ENCODE assay signal across 1 cellular context in genomic region chr5:140342896-140343295, GRCh38.
TF ChIP-seq lines count a peak whose summit lies in the region.

No MANE protein-coding gene starts in this region.

TF ChIP-seq in IMR-90, 13 proteins besides CTCF, POLR2A, EP300 and RAD21:
- TF ChIP-seq MAZ (IDR thresholded peaks at IDR 0.05; ENCODE audit: borderline replicate concordance, low read depth, low read length): no peak
- TF ChIP-seq FOS (IDR thresholded peaks at IDR 0.05; ENCODE audit: low read depth, low read length): no peak
- TF ChIP-seq NFE2L2 (IDR thresholded peaks at IDR 0.05; ENCODE audit: low read depth, low read length): no peak
- no peak for TF ChIP-seq MXI1 (IDR thresholded peaks at IDR 0.05; ENCODE audit: borderline replicate concordance, low read depth, low read length)
- no peak for TF ChIP-seq CHD1 (IDR thresholded peaks at IDR 0.05; ENCODE audit: low read depth, low read length)
- TF ChIP-seq, protein P1, sequence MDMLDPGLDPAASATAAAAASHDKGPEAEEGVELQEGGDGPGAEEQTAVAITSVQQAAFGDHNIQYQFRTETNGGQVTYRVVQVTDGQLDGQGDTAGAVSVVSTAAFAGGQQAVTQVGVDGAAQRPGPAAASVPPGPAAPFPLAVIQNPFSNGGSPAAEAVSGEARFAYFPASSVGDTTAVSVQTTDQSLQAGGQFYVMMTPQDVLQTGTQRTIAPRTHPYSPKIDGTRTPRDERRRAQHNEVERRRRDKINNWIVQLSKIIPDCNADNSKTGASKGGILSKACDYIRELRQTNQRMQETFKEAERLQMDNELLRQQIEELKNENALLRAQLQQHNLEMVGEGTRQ (IDR thresholded peaks at IDR 0.05; ENCODE audit: low read depth, low read length): no peak
- TF ChIP-seq RCOR1 (IDR thresholded peaks at IDR 0.05; ENCODE audit: insufficient replicate concordance, low read length): no peak
- no peak for TF ChIP-seq CEBPB (IDR thresholded peaks at IDR 0.05; ENCODE audit: low read depth, low read length)
- TF ChIP-seq RFX5 (IDR thresholded peaks at IDR 0.05; ENCODE audit: low read depth, low read length): no peak
- no peak for TF ChIP-seq SMC3 (IDR thresholded peaks at IDR 0.05; ENCODE audit: low read depth, low read length)
- TF ChIP-seq MAFK (IDR thresholded peaks at IDR 0.05; ENCODE audit: low read depth, low read length): no peak
- TF ChIP-seq BHLHE40 (IDR thresholded peaks at IDR 0.05; ENCODE audit: low read depth, low read length): no peak
- no peak for TF ChIP-seq ELK1 (IDR thresholded peaks at IDR 0.05; ENCODE audit: borderline replicate concordance, low read depth, low read length)
